ENCODE assay signal across 1 cellular context in genomic region chr5:148682283-148683026, GRCh38.
A peak's percentile ranks its signal among the peaks of the same experiment; 100 is the strongest.
TF ChIP-seq lines count a peak whose summit lies in the region.

No MANE protein-coding gene starts in this region.

TF ChIP-seq in K562, 482 proteins besides CTCF, POLR2A, EP300 and RAD21 (continued from another document and continues in another):
- TF ChIP-seq ZHX1 (conservative IDR thresholded peaks at IDR 0.05; ENCODE audit: low read length) = no peak
- peak; percentile 49; the same call in 1 of the 2 replicates for TF ChIP-seq EP400 (IDR thresholded peaks at IDR 0.05)
- TF ChIP-seq E2F3 (CRISPR knock-in tag; IDR thresholded peaks at IDR 0.05) = no peak
- TF ChIP-seq CREBBP (IDR thresholded peaks at IDR 0.05; ENCODE audit: low read depth, low read length) = no peak
- TF ChIP-seq GATA2 (CRISPR knock-in tag; IDR thresholded peaks at IDR 0.05) = peak; percentile 74
- peak; percentile 75 for TF ChIP-seq FOXA1 (IDR thresholded peaks at IDR 0.05; ENCODE audit: borderline replicate concordance)
- TF ChIP-seq NCOR1 (IDR thresholded peaks at IDR 0.05) = peak; percentile 93
- TF ChIP-seq WHSC1 (IDR thresholded peaks at IDR 0.05; ENCODE audit: low read length) = no peak
- no peak for TF ChIP-seq NR3C1 (CRISPR knock-in tag; IDR thresholded peaks at IDR 0.05)
- TF ChIP-seq, protein P1, sequence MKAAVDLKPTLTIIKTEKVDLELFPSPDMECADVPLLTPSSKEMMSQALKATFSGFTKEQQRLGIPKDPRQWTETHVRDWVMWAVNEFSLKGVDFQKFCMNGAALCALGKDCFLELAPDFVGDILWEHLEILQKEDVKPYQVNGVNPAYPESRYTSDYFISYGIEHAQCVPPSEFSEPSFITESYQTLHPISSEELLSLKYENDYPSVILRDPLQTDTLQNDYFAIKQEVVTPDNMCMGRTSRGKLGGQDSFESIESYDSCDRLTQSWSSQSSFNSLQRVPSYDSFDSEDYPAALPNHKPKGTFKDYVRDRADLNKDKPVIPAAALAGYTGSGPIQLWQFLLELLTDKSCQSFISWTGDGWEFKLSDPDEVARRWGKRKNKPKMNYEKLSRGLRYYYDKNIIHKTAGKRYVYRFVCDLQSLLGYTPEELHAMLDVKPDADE (conservative IDR thresholded peaks at IDR 0.05; ENCODE audit: control insufficient read depth, low read depth, low read length) = 0 out of 2 replicates have a peak, but pooled peaks have one; percentile 50
- no peak for TF ChIP-seq IRF2 (CRISPR knock-in tag; IDR thresholded peaks at IDR 0.05)
- peak; percentile 34; the same call in 1 of the 2 replicates for TF ChIP-seq JUND (IDR thresholded peaks at IDR 0.05; ENCODE audit: borderline replicate concordance, low read depth, low read length)
- TF ChIP-seq JUND (tag; IDR thresholded peaks at IDR 0.05; ENCODE audit: borderline replicate concordance, low read depth, low read length) = peak; percentile 29; the same call in 1 of the 3 replicates
- TF ChIP-seq, protein P2, sequence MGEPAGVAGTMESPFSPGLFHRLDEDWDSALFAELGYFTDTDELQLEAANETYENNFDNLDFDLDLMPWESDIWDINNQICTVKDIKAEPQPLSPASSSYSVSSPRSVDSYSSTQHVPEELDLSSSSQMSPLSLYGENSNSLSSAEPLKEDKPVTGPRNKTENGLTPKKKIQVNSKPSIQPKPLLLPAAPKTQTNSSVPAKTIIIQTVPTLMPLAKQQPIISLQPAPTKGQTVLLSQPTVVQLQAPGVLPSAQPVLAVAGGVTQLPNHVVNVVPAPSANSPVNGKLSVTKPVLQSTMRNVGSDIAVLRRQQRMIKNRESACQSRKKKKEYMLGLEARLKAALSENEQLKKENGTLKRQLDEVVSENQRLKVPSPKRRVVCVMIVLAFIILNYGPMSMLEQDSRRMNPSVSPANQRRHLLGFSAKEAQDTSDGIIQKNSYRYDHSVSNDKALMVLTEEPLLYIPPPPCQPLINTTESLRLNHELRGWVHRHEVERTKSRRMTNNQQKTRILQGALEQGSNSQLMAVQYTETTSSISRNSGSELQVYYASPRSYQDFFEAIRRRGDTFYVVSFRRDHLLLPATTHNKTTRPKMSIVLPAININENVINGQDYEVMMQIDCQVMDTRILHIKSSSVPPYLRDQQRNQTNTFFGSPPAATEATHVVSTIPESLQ (CRISPR knock-in tag; IDR thresholded peaks at IDR 0.05) = no peak
- no peak for TF ChIP-seq U2AF1 (optimal IDR thresholded peaks at IDR 0.05; ENCODE audit: low read depth, low read length)
- TF ChIP-seq ZBTB26 (CRISPR knock-in tag; IDR thresholded peaks at IDR 0.05) = no peak
- TF ChIP-seq MBD2 (IDR thresholded peaks at IDR 0.05; ENCODE audit: borderline replicate concordance, low read depth) = peak; percentile 60
- TF ChIP-seq BHLHE40 (IDR thresholded peaks at IDR 0.05; ENCODE audit: low read length) = peak; percentile 72
- no peak for TF ChIP-seq SAP30 (IDR thresholded peaks at IDR 0.05; ENCODE audit: borderline replicate concordance, insufficient read depth, low read depth, low read length, poor library complexity, severe bottlenecking)
- TF ChIP-seq ETS2 (tag; IDR thresholded peaks at IDR 0.05; ENCODE audit: borderline replicate concordance, poor library complexity, severe bottlenecking) = no peak
- no peak for TF ChIP-seq MAFK (IDR thresholded peaks at IDR 0.05; ENCODE audit: low read length)
- no peak for TF ChIP-seq MCM5 (IDR thresholded peaks at IDR 0.05; ENCODE audit: low read depth)
- no peak for TF ChIP-seq RBM22 (IDR thresholded peaks at IDR 0.05; ENCODE audit: low read depth, low read length, poor library complexity, severe bottlenecking)
- peak; percentile 99 for TF ChIP-seq HDAC2 (IDR thresholded peaks at IDR 0.05)
- TF ChIP-seq CCAR2 (IDR thresholded peaks at IDR 0.05; ENCODE audit: low read depth, low read length) = no peak
- TF ChIP-seq, protein P3, sequence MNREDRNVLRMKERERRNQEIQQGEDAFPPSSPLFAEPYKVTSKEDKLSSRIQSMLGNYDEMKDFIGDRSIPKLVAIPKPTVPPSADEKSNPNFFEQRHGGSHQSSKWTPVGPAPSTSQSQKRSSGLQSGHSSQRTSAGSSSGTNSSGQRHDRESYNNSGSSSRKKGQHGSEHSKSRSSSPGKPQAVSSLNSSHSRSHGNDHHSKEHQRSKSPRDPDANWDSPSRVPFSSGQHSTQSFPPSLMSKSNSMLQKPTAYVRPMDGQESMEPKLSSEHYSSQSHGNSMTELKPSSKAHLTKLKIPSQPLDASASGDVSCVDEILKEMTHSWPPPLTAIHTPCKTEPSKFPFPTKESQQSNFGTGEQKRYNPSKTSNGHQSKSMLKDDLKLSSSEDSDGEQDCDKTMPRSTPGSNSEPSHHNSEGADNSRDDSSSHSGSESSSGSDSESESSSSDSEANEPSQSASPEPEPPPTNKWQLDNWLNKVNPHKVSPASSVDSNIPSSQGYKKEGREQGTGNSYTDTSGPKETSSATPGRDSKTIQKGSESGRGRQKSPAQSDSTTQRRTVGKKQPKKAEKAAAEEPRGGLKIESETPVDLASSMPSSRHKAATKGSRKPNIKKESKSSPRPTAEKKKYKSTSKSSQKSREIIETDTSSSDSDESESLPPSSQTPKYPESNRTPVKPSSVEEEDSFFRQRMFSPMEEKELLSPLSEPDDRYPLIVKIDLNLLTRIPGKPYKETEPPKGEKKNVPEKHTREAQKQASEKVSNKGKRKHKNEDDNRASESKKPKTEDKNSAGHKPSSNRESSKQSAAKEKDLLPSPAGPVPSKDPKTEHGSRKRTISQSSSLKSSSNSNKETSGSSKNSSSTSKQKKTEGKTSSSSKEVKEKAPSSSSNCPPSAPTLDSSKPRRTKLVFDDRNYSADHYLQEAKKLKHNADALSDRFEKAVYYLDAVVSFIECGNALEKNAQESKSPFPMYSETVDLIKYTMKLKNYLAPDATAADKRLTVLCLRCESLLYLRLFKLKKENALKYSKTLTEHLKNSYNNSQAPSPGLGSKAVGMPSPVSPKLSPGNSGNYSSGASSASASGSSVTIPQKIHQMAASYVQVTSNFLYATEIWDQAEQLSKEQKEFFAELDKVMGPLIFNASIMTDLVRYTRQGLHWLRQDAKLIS (CRISPR knock-in tag; IDR thresholded peaks at IDR 0.05) = 0 out of 2 replicates have a peak, but pooled peaks have one; percentile 51
- peak; percentile 56; the same call in 1 of the 2 replicates for TF ChIP-seq JUN (IDR thresholded peaks at IDR 0.05; ENCODE audit: borderline replicate concordance, low read depth, low read length)
- no peak for TF ChIP-seq JUN (CRISPR knock-in tag; IDR thresholded peaks at IDR 0.05; ENCODE audit: borderline replicate concordance)
- no peak for TF ChIP-seq CHD4 (IDR thresholded peaks at IDR 0.05; ENCODE audit: insufficient read depth, insufficient replicate concordance, low read depth, low read length, poor library complexity, severe bottlenecking)
- peak in 1 of 2 experiments; percentile 72; a peak in 2 of 4 replicates for TF ChIP-seq FOXA3 (CRISPR knock-in tag; conservative IDR thresholded peaks at IDR 0.05 in 1 of 2, IDR thresholded peaks at IDR 0.05 in 1 of 2)
- no peak for TF ChIP-seq CREB5 (CRISPR knock-in tag; IDR thresholded peaks at IDR 0.05)
- peak; percentile 51; the same call in 1 of the 2 replicates for TF ChIP-seq ESRRA (IDR thresholded peaks at IDR 0.05; ENCODE audit: borderline replicate concordance, low read depth)
- TF ChIP-seq NFIC (IDR thresholded peaks at IDR 0.05) = peak; percentile 84
- TF ChIP-seq, protein P4, sequence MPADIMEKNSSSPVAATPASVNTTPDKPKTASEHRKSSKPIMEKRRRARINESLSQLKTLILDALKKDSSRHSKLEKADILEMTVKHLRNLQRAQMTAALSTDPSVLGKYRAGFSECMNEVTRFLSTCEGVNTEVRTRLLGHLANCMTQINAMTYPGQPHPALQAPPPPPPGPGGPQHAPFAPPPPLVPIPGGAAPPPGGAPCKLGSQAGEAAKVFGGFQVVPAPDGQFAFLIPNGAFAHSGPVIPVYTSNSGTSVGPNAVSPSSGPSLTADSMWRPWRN (IDR thresholded peaks at IDR 0.05; ENCODE audit: low read depth) = peak; percentile 89
- peak; percentile 72; the same call in 1 of the 2 replicates for TF ChIP-seq KLF16 (IDR thresholded peaks at IDR 0.05)
- TF ChIP-seq, protein P5, sequence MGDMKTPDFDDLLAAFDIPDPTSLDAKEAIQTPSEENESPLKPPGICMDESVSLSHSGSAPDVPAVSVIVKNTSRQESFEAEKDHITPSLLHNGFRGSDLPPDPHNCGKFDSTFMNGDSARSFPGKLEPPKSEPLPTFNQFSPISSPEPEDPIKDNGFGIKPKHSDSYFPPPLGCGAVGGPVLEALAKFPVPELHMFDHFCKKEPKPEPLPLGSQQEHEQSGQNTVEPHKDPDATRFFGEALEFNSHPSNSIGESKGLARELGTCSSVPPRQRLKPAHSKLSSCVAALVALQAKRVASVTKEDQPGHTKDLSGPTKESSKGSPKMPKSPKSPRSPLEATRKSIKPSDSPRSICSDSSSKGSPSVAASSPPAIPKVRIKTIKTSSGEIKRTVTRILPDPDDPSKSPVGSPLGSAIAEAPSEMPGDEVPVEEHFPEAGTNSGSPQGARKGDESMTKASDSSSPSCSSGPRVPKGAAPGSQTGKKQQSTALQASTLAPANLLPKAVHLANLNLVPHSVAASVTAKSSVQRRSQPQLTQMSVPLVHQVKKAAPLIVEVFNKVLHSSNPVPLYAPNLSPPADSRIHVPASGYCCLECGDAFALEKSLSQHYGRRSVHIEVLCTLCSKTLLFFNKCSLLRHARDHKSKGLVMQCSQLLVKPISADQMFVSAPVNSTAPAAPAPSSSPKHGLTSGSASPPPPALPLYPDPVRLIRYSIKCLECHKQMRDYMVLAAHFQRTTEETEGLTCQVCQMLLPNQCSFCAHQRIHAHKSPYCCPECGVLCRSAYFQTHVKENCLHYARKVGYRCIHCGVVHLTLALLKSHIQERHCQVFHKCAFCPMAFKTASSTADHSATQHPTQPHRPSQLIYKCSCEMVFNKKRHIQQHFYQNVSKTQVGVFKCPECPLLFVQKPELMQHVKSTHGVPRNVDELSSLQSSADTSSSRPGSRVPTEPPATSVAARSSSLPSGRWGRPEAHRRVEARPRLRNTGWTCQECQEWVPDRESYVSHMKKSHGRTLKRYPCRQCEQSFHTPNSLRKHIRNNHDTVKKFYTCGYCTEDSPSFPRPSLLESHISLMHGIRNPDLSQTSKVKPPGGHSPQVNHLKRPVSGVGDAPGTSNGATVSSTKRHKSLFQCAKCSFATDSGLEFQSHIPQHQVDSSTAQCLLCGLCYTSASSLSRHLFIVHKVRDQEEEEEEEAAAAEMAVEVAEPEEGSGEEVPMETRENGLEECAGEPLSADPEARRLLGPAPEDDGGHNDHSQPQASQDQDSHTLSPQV (IDR thresholded peaks at IDR 0.05) = no peak
- TF ChIP-seq STAT5B (CRISPR knock-in tag; IDR thresholded peaks at IDR 0.05) = no peak
- TF ChIP-seq ZNF24 (IDR thresholded peaks at IDR 0.05) = no peak; the same call in 1 of the 2 replicates
- TF ChIP-seq MEF2A (IDR thresholded peaks at IDR 0.05; ENCODE audit: control insufficient read depth, low read depth, low read length) = peak; percentile 24; the same call in 1 of the 2 replicates
- TF ChIP-seq, protein P6, sequence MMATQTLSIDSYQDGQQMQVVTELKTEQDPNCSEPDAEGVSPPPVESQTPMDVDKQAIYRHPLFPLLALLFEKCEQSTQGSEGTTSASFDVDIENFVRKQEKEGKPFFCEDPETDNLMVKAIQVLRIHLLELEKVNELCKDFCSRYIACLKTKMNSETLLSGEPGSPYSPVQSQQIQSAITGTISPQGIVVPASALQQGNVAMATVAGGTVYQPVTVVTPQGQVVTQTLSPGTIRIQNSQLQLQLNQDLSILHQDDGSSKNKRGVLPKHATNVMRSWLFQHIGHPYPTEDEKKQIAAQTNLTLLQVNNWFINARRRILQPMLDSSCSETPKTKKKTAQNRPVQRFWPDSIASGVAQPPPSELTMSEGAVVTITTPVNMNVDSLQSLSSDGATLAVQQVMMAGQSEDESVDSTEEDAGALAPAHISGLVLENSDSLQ (IDR thresholded peaks at IDR 0.05) = peak; percentile 59
- no peak for TF ChIP-seq ZKSCAN1 (IDR thresholded peaks at IDR 0.05; ENCODE audit: low read depth, low read length)
- peak; percentile 34 for TF ChIP-seq EGR1 (conservative IDR thresholded peaks at IDR 0.05)
- TF ChIP-seq GATAD2A (IDR thresholded peaks at IDR 0.05) = 0 out of 2 replicates have a peak, but pooled peaks have one; percentile 79
- no peak for TF ChIP-seq MYC (IDR thresholded peaks at IDR 0.05; ENCODE audit: low read depth, low read length)
- no peak for TF ChIP-seq MYC (CRISPR knock-in tag; IDR thresholded peaks at IDR 0.05; ENCODE audit: borderline replicate concordance, low read depth)
